ENCODE assay signal across 11 cellular contexts in the genomic region with DNA sequence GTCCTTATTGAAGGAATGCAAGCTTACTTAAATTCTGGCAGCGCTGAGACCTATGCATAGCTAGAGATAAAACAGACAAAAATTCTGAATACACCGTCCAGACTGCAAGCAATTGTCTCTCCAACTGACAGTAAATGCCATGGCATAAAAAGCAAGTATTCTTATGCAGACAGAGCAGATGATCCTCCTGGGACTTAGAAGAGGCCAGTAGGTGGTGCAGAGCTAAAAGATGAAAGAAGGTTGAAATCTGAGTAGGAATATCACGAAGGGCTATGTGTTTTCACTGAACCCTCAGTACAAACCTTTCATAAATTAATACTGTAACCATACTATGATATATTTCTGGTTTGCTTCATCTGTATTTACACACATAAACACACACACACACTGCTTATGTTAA.
DNase-seq lines count a peak whose midpoint lies in the region; TF ChIP-seq lines count a peak whose summit lies in the region.
"Had no signal": no experiment of that assay in that cellular context is flagged by ENCODE, and none has a peak within 500 bp of the region (broad histone marks: within the 10 kb centered on the region; RNA-seq: fewer than 3 reads in every experiment).

No MANE protein-coding gene starts in this region.

- DNase-seq in NCI-H345 (lab: John Stamatoyannopoulos, UW) = peak; percentile 10
- DNase-seq in NCI-H345 treated with DMSO at 0.1 percent for 48 hours (lab: John Stamatoyannopoulos, UW; ENCODE audit: unreplicated experiment) = no peak
- peak; percentile 82 for DNase-seq in NCI-H69 (lab: John Stamatoyannopoulos, UW)
- peak; percentile 48 for DNase-seq in choroid plexus epithelial cell (ENCODE audit: low read depth)
- DNase-seq in type B pancreatic cell (ENCODE audit: extremely low spot score, unreplicated experiment) = no peak
- DNase-seq in osteocyte (ENCODE audit: extremely low spot score, unreplicated experiment) = no peak
- DNase-seq in stimulated activated CD8-positive, alpha-beta memory T cell treated with anti-CD3 and anti-CD28 coated beads, Interleukin-4, amount 100 ng/mL, for 48 hours = no peak
- no peak for DNase-seq in hepatic stellate cell (ENCODE audit: low spot score)
- DNase-seq: GDM1, GOT3 had no signal

- TF ChIP-seq CTCF in choroid plexus epithelial cell (conservative IDR thresholded peaks at IDR 0.05; ENCODE audit: low read depth, low read length) = peak; percentile 40
- TF ChIP-seq CTCF in type B pancreatic cell (conservative IDR thresholded peaks at IDR 0.05) = peak; percentile 26
- no peak for TF ChIP-seq CTCF in osteocyte (IDR thresholded peaks at IDR 0.05)

- H3K27me3 Mint-ChIP-seq in type B pancreatic cell (peaks cover 7% of the 10 kb centered on the region), osteocyte (ENCODE audit: unreplicated experiment) (no peaks in the 10 kb centered on the region)

- H3K4me3 Mint-ChIP-seq in type B pancreatic cell = no peak overlapping the region
- H3K4me3 Mint-ChIP-seq in osteocyte (ENCODE audit: unreplicated experiment) = no peak overlapping the region

- H3K36me3 Mint-ChIP-seq in type B pancreatic cell (no peaks in the 10 kb centered on the region), osteocyte (ENCODE audit: unreplicated experiment) (no peaks in the 10 kb centered on the region)

- H3K4me1 Mint-ChIP-seq in type B pancreatic cell (ENCODE audit: unreplicated experiment) (peaks cover 16% of the 10 kb centered on the region), osteocyte (ENCODE audit: unreplicated experiment) (peaks cover 19% of the 10 kb centered on the region)

- H3K4me3 ChIP-seq in choroid plexus epithelial cell (ENCODE audit: low read depth, low read length) = no peak overlapping the region
- H3K4me3 ChIP-seq: K562 had no signal

- H3K27ac Mint-ChIP-seq in type B pancreatic cell (no peak overlapping the region), osteocyte (ENCODE audit: unreplicated experiment) (no peak overlapping the region)

- H3K9me3 Mint-ChIP-seq in type B pancreatic cell (no peaks in the 10 kb centered on the region), osteocyte (ENCODE audit: unreplicated experiment) (no peaks in the 10 kb centered on the region)

Comparison
In these comparisons a context has a peak if more than half of its experiments do, and no peak if none do; other contexts are left out.
1. DNase-seq: peak in NCI-H345 (single experiment), NCI-H69 (single experiment) and choroid plexus epithelial cell (single experiment); none in NCI-H345 treated with DMSO at 0.1 percent for 48 hours (single experiment), type B pancreatic cell (single experiment), osteocyte (single experiment), stimulated activated CD8-positive, alpha-beta memory T cell treated with anti-CD3 and anti-CD28 coated beads, Interleukin-4, amount 100 ng/mL, for 48 hours (single experiment) and hepatic stellate cell (single experiment).